ENCODE assay signal across 1 cellular context in the genomic region with DNA sequence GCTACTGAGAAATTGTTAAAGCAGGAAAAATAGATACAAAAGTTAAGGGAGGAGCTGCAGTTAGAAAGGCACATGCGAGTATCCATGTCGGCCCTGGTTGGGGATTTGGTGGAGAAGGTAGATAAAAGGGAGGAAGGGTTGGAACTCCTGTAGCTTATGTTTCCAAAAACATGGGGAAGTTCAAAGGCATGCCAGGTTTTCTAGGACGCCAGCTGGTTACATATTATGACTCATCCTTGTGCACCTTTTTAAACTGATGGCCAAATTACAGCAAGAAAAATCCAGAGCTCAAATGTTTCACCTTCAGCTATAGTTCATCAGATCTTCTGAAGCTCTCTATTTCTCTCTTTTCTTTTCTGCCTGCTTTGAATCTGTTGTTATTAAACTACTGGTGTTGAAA.
A peak's percentile ranks its signal among the peaks of the same experiment; 100 is the strongest.
TF ChIP-seq lines count a peak whose summit lies in the region.

No MANE protein-coding gene starts in this region.

TF ChIP-seq in HEK293, 187 proteins besides CTCF, POLR2A, EP300 and RAD21:
- TF ChIP-seq ZNF311 (tag by site-specific recombination; IDR thresholded peaks at IDR 0.05; ENCODE audit: borderline replicate concordance) = no peak
- TF ChIP-seq GLIS1 (tag by site-specific recombination; IDR thresholded peaks at IDR 0.05) = no peak
- TF ChIP-seq ZNF302 (tag by site-specific recombination; IDR thresholded peaks at IDR 0.05; ENCODE audit: low read depth) = no peak
- no peak for TF ChIP-seq ZNF843 (tag by site-specific recombination; IDR thresholded peaks at IDR 0.05)
- peak; percentile 61; the same call in 1 of the 2 replicates for TF ChIP-seq ZNF660 (tag by site-specific recombination; IDR thresholded peaks at IDR 0.05)
- TF ChIP-seq GLIS2 (tag by site-specific recombination; IDR thresholded peaks at IDR 0.05) = no peak
- TF ChIP-seq ZFP69B (tag by site-specific recombination; IDR thresholded peaks at IDR 0.05) = no peak
- TF ChIP-seq, protein P1, sequence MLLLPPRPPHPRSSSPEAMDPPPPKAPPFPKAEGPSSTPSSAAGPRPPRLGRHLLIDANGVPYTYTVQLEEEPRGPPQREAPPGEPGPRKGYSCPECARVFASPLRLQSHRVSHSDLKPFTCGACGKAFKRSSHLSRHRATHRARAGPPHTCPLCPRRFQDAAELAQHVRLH (tag by site-specific recombination; IDR thresholded peaks at IDR 0.05) = no peak
TF ChIP-seq in HEK293: peak in this region for 1.
